In genomic region chr10:46567151-46567550, GRCh38 we compare ENCODE assay signal across 6 cellular contexts. TPM values are rescaled to one million over a fixed set of nuclear protein-coding genes. Genes with fewer than 3 reads are reported as not detected.
"Had no signal": no experiment of that assay in that cellular context is flagged by ENCODE, and none has a peak within 500 bp of the region (broad histone marks: within the 10 kb centered on the region; RNA-seq: fewer than 3 reads in every experiment).

No MANE protein-coding gene starts in this region.

RNA-seq across cellular contexts. Expression of gene GPRIN2, which starts 10.7 kb away (rescaled TPM):
- total RNA-seq: dermis microvascular lymphatic vessel endothelial cell, gastrocnemius medialis, left cardiac atrium, left ventricle myocardium inferior, mononuclear cell had no signal
- polyA plus RNA-seq: heart right ventricle had no signal
